8 cellular contexts compared by ENCODE assay signal in the genomic region with DNA sequence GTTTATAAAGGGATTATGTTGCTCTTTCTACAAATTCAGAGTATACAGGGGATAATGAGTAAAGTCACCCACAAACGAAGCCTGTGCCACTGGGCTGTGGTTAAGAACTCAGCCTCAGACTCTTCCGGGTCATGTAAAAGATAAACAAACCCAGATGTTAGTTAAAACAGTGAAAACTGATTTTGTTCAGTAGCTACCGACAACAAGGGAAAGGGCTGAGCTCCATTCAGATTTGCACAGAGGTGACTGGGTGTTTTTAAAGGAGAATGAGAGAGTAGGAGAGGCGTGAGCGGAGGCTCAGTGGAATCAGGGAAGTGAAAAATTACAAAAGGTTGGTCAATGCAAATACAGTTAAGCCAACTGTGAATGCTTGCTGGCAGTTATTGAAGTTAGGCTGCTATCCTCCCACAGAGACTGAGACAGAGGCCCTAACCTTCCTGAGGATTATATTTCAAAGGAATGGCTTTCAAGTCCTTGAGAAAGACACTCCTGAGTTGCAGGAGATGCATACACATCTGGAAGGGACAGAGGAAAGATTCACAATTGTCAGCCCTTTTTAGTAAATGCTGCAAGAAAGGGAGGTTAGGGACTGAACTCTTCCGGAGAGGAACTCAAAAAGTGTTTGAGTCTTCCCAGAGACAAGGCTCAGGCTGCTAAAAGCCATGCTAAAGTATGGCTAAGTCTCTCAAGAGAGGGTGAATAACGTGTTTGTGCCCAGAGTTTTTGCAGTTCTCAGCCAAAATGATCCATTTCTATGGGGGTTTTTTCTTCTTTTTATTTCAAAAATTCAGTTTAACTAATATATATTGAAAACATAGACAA. TPM values are rescaled to one million over a fixed set of nuclear protein-coding genes. Genes with fewer than 3 reads are reported as not detected.
DNase-seq lines count a peak whose midpoint lies in the region; ATAC-seq and TF ChIP-seq lines count a peak whose summit lies in the region.

No MANE protein-coding gene starts in this region.

- ATAC-seq in GM21360 (IDR thresholded peaks at IDR 0.05; ENCODE audit: unreplicated experiment) = peak; percentile 96
- ATAC-seq in HG03457 (IDR thresholded peaks at IDR 0.05; ENCODE audit: unreplicated experiment) = peak; percentile 91
- peak; percentile 63 to 70 for ATAC-seq in lower lobe of right lung

- H3K4me3 ChIP-seq in lower lobe of right lung (no peak overlapping the region), testis (no peak overlapping the region)

- H3K27ac ChIP-seq in lower lobe of right lung = peak overlapping the region; percentile 61
- H3K27ac ChIP-seq in testis = no peak overlapping the region

- H3K4me1 ChIP-seq in lower lobe of right lung (peaks cover 6% of the 10 kb centered on the region), testis (no peaks in the 10 kb centered on the region)

- H3K27me3 ChIP-seq in lower lobe of right lung (ENCODE audit: low read depth) (no peaks in the 10 kb centered on the region), testis (no peaks in the 10 kb centered on the region)

- 47 to 53% methylated on average over 7 of the region's 7 CpGs for WGBS in testis, 2 donors

- intact Hi-C loops in lower lobe of right lung (cut with DNase I) (no loop called here), testis (cut with DNase I; ENCODE audit: low total_unique reads) (no loop called here)

- no peak for TF ChIP-seq POLR2A in testis (IDR thresholded peaks at IDR 0.05)

- H3K9me3 ChIP-seq in lower lobe of right lung = no peaks in the 10 kb centered on the region
- no peaks in the 10 kb centered on the region for H3K9me3 ChIP-seq in testis

- DNase-seq in ELF-1 (ENCODE audit: low read depth, low spot score) (peak; percentile 11), SKM-1 treated with dmso at 0.1 percent for 144 hours (lab: John Stamatoyannopoulos, UW; ENCODE audit: unreplicated experiment) (peak; percentile 74), lower lobe of right lung (no peak), NCI-H2171 treated with DMSO at 0.1 percent for 48 hours (lab: John Stamatoyannopoulos, UW) (no peak), testis (no peak)
- DNase-seq in activated effector memory CD4-positive, alpha-beta T cell treated with anti-CD3 and anti-CD28 coated beads, Interleukin-2, amount 50 U/mL, for 16 hours = no peak

- TF ChIP-seq CTCF in lower lobe of right lung (IDR thresholded peaks at IDR 0.05) = no peak
- TF ChIP-seq CTCF in testis (IDR thresholded peaks at IDR 0.05) = no peak

- H3K36me3 ChIP-seq in lower lobe of right lung (no peaks in the 10 kb centered on the region), testis (ENCODE audit: low read depth, missing control alignments) (no peaks in the 10 kb centered on the region)

RNA-seq across cellular contexts. Expression of gene SAMD13, which starts 29.8 kb away (rescaled TPM):
- total RNA-seq in lower lobe of right lung = 2.2 TPM
- 1 to 10 TPM; 6.1 to 6.6 TPM for total RNA-seq in testis
- 31.9 TPM for polyA plus RNA-seq in testis (ENCODE audit: insufficient read depth, low read depth, low replicate concordance)

Comparison
In these comparisons a context has a peak if more than half of its experiments do, and no peak if none do; other contexts are left out.
1. DNase-seq: peak in ELF-1 (single experiment) and SKM-1 treated with dmso at 0.1 percent for 144 hours (single experiment); none in lower lobe of right lung (single experiment), NCI-H2171 treated with DMSO at 0.1 percent for 48 hours (single experiment), activated effector memory CD4-positive, alpha-beta T cell treated with anti-CD3 and anti-CD28 coated beads, Interleukin-2, amount 50 U/mL, for 16 hours (single experiment) and testis (single experiment).
2. Peak in every context shown above with its lines, with median percentiles within 50 percentile points of each other: ATAC-seq.